12 cellular contexts compared by ENCODE assay signal in the genomic region with DNA sequence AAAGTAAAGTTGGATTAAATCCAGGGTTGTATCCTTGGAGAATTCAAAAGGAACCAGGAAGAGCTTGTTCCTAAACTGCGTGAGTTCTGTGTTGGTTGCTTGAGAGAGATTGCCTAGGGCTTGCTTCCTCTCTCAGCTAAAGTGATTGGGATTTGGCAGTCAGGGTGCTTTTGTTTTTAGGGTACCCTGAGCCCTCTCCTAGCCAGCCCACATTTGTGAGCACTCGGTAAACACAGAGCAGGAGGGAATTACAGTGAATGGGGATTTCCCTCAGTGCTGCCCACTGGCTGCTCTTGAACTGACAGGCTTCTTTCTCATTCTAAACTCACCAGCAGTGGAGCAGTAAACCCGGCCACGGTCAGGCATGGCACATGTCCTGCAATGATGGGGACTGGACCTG.
DNase-seq lines count a peak whose midpoint lies in the region; ATAC-seq and TF ChIP-seq lines count a peak whose summit lies in the region.
"Had no signal": no experiment of that assay in that cellular context is flagged by ENCODE, and none has a peak within 500 bp of the region (broad histone marks: within the 10 kb centered on the region; RNA-seq: fewer than 3 reads in every experiment).

No MANE protein-coding gene starts in this region.

- H3K9me3 ChIP-seq in IMR-90 (ENCODE audit: control insufficient read depth, insufficient read depth, low read length) (peaks cover 2% of the 10 kb centered on the region), left lung (no peaks in the 10 kb centered on the region), prostate gland (no peaks in the 10 kb centered on the region), PC-9 (ENCODE audit: insufficient read depth, low read depth) (no peaks in the 10 kb centered on the region)
- H3K9me3 ChIP-seq: uterus had no signal

- dilution Hi-C loops in IMR-90 (cut with HindIII; ENCODE audit: low sequenced_read_pairs, unreplicated experiment) = no loop called here

- no peaks in the 10 kb centered on the region for H3K79me2 ChIP-seq in PC-9 (ENCODE audit: low read depth)

- H4K20me1 ChIP-seq in IMR-90 (ENCODE audit: insufficient read depth, low read length) (peaks cover 3% of the 10 kb centered on the region; the same call in 1 of the 2 replicates), PC-9 (ENCODE audit: insufficient read depth) (no peaks in the 10 kb centered on the region)

- H3K4me2 ChIP-seq in IMR-90 (ENCODE audit: low read depth, low read length) (peak overlapping the region; percentile 33; the same call in 1 of the 2 replicates), PC-9 (no peak overlapping the region)

- H2AFZ ChIP-seq in IMR-90 (replicated peaks; ENCODE audit: low read length, poor library complexity) = no peak overlapping the region
- H2AFZ ChIP-seq in PC-9 = no peak overlapping the region

- H3K14ac ChIP-seq in IMR-90 (replicated peaks; ENCODE audit: low read depth, low read length) = no peak overlapping the region

- H2BK15ac ChIP-seq in IMR-90 (ENCODE audit: low read depth, low read length) = peak overlapping the region; percentile 53; the same call in 1 of the 3 replicates

- 0 out of 2 replicates have a peak overlapping the region, but pooled peaks have one; percentile 40 for H3K27ac ChIP-seq in IMR-90 (ENCODE audit: insufficient read depth, low read length)
- peak overlapping the region; percentile 8 for H3K27ac ChIP-seq in caudate nucleus (ENCODE audit: low read depth, low read length)
- no peak overlapping the region for H3K27ac ChIP-seq in left lung
- H3K27ac ChIP-seq in prostate gland = no peak overlapping the region
- H3K27ac ChIP-seq in PC-9 = no peak overlapping the region
- H3K27ac ChIP-seq: uterus had no signal

- H3K9me1 ChIP-seq in IMR-90 (ENCODE audit: insufficient read depth, low read length) = peaks cover 3% of the 10 kb centered on the region

- H2BK120ac ChIP-seq in IMR-90 (ENCODE audit: low read depth, low read length) = no peak overlapping the region

- H3K4me3 ChIP-seq in IMR-90 (ENCODE audit: insufficient read depth, low read depth, low read length) (no peak overlapping the region), left lung (no peak overlapping the region), prostate gland (no peak overlapping the region), PC-9 (no peak overlapping the region)
- H3K4me3 ChIP-seq: lung, uterus had no signal

- in situ Hi-C loops in ACHN (cut with HindIII; ENCODE audit: low pct_ligation_motif_present, low pct_unique_long_range_greater_than_20kb, low sequenced_read_pairs) (no loop called here), IMR-90 (cut with MboI; ENCODE audit: low sequenced_read_pairs) (no loop called here)

- H2AK9ac ChIP-seq in IMR-90 (replicated peaks; ENCODE audit: low read depth, low read length, poor library complexity) = no peak overlapping the region

- ATAC-seq in IMR-90 (ENCODE audit: low read depth) (peak; percentile 42; the same call in 1 of the 2 replicates), left lung (peak; percentile 75), GM19328 (IDR thresholded peaks at IDR 0.05; ENCODE audit: unreplicated experiment) (no peak)

- H3K79me1 ChIP-seq in IMR-90 (ENCODE audit: low read depth in 1 of 2, low read length in 2 of 2) = peaks cover 1 to 31% of the 10 kb centered on the region in 2 experiments; a peak in 1 of 4 replicates

- peak overlapping the region in 1 of 2 experiments; percentile 16; a peak in 1 of 4 replicates for H4K8ac ChIP-seq in IMR-90 (ENCODE audit: low read depth in 2 of 2, low read length in 2 of 2)

- no peak for TF ChIP-seq POLR2A in IMR-90 (IDR thresholded peaks at IDR 0.05; ENCODE audit: low read depth, low read length)
- TF ChIP-seq POLR2A in prostate gland (IDR thresholded peaks at IDR 0.05) = no peak

- TF ChIP-seq CTCF in IMR-90 (conservative IDR thresholded peaks at IDR 0.05; ENCODE audit: low read depth, low read length) (no peak), left lung (IDR thresholded peaks at IDR 0.05) (no peak), prostate gland (IDR thresholded peaks at IDR 0.05) (no peak), PC-9 (conservative IDR thresholded peaks at IDR 0.05) (no peak)

- CTCF ChIA-PET in IMR-90 (lab: Yijun Ruan, JAX) = interaction anchor here (1.1 kb wide), 1 partner anchor 90 kb away, joined by 4 read pairs; no protein-coding TSS in a partner anchor
- CTCF ChIA-PET in PC-9 (lab: Charles Lee) = interaction anchor here (0.7 kb wide), 1 partner anchor 27 kb away, joined by 3 read pairs; no protein-coding TSS in a partner anchor

- intact Hi-C loops in IMR-90 (cut with micrococcal nuclease) (no loop called here), left lung (cut with DNase I) (no loop called here), prostate gland (cut with DNase I) (no loop called here), PC-9 (cut with micrococcal nuclease; ENCODE audit: unreplicated experiment) (no loop called here)

- DNase-seq in ACHN (peak; percentile 52), IMR-90 (no peak), caudate nucleus (lab: John Stamatoyannopoulos, UW) (peak in 2 of 61 donors; percentile 2 to 4), left lung (no peak), GDM1 (lab: John Stamatoyannopoulos, UW) (no peak), prostate gland (ENCODE audit: low spot score) (no peak), PC-9 (no peak)
- DNase-seq: SIG-M5; stimulated activated CD4-positive, alpha-beta T cell treated with anti-CD3 and anti-CD28 coated beads, Interleukin-2, amount 100 ng/mL, for 24 hours; uterus had no signal

- 0 out of 2 replicates have a peak overlapping the region, but pooled peaks have one; percentile 15 for H2AK5ac ChIP-seq in IMR-90 (ENCODE audit: low read depth, low read length)

- peaks cover 9% of the 10 kb centered on the region; the same call in 1 of the 2 replicates for H3K36me3 ChIP-seq in IMR-90 (ENCODE audit: control insufficient read depth, insufficient read depth, low read length)
- H3K36me3 ChIP-seq in left lung = peaks cover 0 to 8% of the 10 kb centered on the region in 2 donors
- no peaks in the 10 kb centered on the region for H3K36me3 ChIP-seq in prostate gland
- H3K36me3 ChIP-seq in PC-9 (ENCODE audit: low read depth) = no peaks in the 10 kb centered on the region
- H3K36me3 ChIP-seq: uterus had no signal

- H3K4ac ChIP-seq in IMR-90 (ENCODE audit: low read depth, low read length) = no peak overlapping the region

- H2BK5ac ChIP-seq in IMR-90 (ENCODE audit: low read depth, low read length, poor library complexity, severe bottlenecking) = no peak overlapping the region

- H3K23ac ChIP-seq in IMR-90 (ENCODE audit: low read depth, low read length) = no peak overlapping the region

- H4K5ac ChIP-seq in IMR-90 (ENCODE audit: low read depth, low read length) = peak overlapping the region; percentile 18; the same call in 1 of the 2 replicates

- no peaks in the 10 kb centered on the region for H3K27me3 ChIP-seq in IMR-90 (ENCODE audit: control insufficient read depth, insufficient read depth, low read length)
- H3K27me3 ChIP-seq in left lung = no peaks in the 10 kb centered on the region
- H3K27me3 ChIP-seq in prostate gland (replicated peaks; ENCODE audit: insufficient read depth) = no peaks in the 10 kb centered on the region
- no peaks in the 10 kb centered on the region for H3K27me3 ChIP-seq in PC-9 (ENCODE audit: insufficient read depth, low read depth)
- H3K27me3 ChIP-seq: uterus had no signal

- no peak; the same call in 1 of the 2 replicates for TF ChIP-seq RAD21 in IMR-90 (IDR thresholded peaks at IDR 0.05; ENCODE audit: low read length)

- H3K56ac ChIP-seq in IMR-90 (ENCODE audit: extremely low read depth, insufficient read depth, low read length) = no peak overlapping the region

- H2BK20ac ChIP-seq in IMR-90 (ENCODE audit: low read depth, low read length) = no peak overlapping the region

- peaks cover 9% of the 10 kb centered on the region for H3K4me1 ChIP-seq in IMR-90 (ENCODE audit: control insufficient read depth, insufficient read depth, low read length)
- peaks cover 9 to 37% of the 10 kb centered on the region in 2 donors for H3K4me1 ChIP-seq in left lung
- no peaks in the 10 kb centered on the region for H3K4me1 ChIP-seq in prostate gland (replicated peaks)
- H3K4me1 ChIP-seq in PC-9 (replicated peaks; ENCODE audit: insufficient read depth) = 0 out of 2 replicates have a peak, but pooled peaks cover 3% of the 10 kb centered on the region

- H4K91ac ChIP-seq in IMR-90 (ENCODE audit: insufficient read depth, low read depth, low read length) = no peak overlapping the region

- BruUV-seq in IMR-90 (replicated peaks; lab: Mats Ljungman, UMichigan) = no TSS peak
- no TSS peak for BruUV-seq in PC-9 (replicated peaks; lab: Mats Ljungman, UMichigan)

- POLR2A ChIA-PET in IMR-90 (lab: Charles Lee; ENCODE audit: unreplicated experiment) = no interaction called here
- POLR2A ChIA-PET in PC-9 (lab: Charles Lee; ENCODE audit: unreplicated experiment) = no interaction called here

- no CpG with 5 or more reads among the region's 4 CpGs for WGBS in IMR-90 (ENCODE audit: extremely low coverage in 2 of 2, insufficient read length in 1 of 2), 2 experiments
- 16% methylated on average over 4 of the region's 4 CpGs for WGBS in prostate gland

- 0 out of 2 replicates have a peak, but pooled peaks cover 4% of the 10 kb centered on the region for H3F3A ChIP-seq in PC-9 (ENCODE audit: insufficient read depth, low read depth)

- no peaks in the 10 kb centered on the region for H3K9me2 ChIP-seq in PC-9 (ENCODE audit: insufficient read depth)

- no peak overlapping the region for H3K9ac ChIP-seq in IMR-90 (ENCODE audit: low read depth, low read length)

- no peak overlapping the region for H3K18ac ChIP-seq in IMR-90 (ENCODE audit: low read depth, low read length)

TF ChIP-seq in IMR-90, 13 proteins besides CTCF, POLR2A, EP300 and RAD21 (continues in another document):
- TF ChIP-seq, protein P1, sequence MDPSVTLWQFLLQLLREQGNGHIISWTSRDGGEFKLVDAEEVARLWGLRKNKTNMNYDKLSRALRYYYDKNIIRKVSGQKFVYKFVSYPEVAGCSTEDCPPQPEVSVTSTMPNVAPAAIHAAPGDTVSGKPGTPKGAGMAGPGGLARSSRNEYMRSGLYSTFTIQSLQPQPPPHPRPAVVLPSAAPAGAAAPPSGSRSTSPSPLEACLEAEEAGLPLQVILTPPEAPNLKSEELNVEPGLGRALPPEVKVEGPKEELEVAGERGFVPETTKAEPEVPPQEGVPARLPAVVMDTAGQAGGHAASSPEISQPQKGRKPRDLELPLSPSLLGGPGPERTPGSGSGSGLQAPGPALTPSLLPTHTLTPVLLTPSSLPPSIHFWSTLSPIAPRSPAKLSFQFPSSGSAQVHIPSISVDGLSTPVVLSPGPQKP (IDR thresholded peaks at IDR 0.05; ENCODE audit: borderline replicate concordance, low read depth, low read length) = no peak
- TF ChIP-seq MAZ (IDR thresholded peaks at IDR 0.05; ENCODE audit: borderline replicate concordance, low read depth, low read length) = no peak
- TF ChIP-seq NFE2L2 (IDR thresholded peaks at IDR 0.05; ENCODE audit: low read depth, low read length) = no peak
- TF ChIP-seq CEBPB (IDR thresholded peaks at IDR 0.05; ENCODE audit: low read depth, low read length) = no peak
- TF ChIP-seq RFX5 (IDR thresholded peaks at IDR 0.05; ENCODE audit: low read depth, low read length) = no peak
- no peak for TF ChIP-seq MAFK (IDR thresholded peaks at IDR 0.05; ENCODE audit: low read depth, low read length)
- no peak for TF ChIP-seq CHD1 (IDR thresholded peaks at IDR 0.05; ENCODE audit: low read depth, low read length)
- TF ChIP-seq RCOR1 (IDR thresholded peaks at IDR 0.05; ENCODE audit: insufficient replicate concordance, low read length) = no peak

Comparison
In these comparisons a context has a peak if more than half of its experiments do, and no peak if none do; other contexts are left out.
1. H3K27ac ChIP-seq: peak in IMR-90 (single experiment) and caudate nucleus (single experiment); none in left lung (0 of 2), prostate gland (0 of 2) and PC-9 (single experiment).